Comparison of ENCODE assay signal across 1 cellular context in the genomic region with DNA sequence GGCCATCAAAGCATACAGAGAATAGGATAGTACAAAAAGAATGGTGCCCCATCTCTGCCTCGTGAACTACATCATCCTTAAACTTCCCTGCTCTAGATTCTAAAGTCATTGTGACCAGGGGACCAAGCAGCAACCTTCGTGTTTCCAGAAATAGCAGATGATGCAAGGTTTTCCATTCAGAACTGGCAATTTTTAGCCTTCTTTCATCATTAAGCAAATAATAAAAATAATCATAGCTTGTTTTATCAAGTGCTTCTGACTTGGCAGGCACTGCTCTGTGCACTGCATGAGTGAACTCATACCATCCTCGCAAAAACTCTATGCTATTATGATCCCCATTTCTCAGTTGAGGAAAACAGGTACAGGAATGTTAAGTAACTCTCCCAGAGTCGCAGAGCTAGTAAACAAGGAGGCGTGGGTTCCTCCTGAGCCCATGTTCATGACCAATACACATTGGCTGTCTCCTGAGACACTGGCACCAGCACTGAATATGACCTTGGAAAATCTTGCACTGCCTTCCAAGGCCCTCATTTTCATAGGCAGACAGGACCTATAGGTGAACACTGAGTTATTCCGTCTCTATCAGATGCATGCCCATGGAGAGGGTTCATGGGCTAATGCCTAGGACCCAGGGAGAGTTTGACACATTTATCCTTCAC.
TF ChIP-seq lines count a peak whose summit lies in the region.

No MANE protein-coding gene starts in this region.

TF ChIP-seq in GM23338, 12 proteins besides CTCF, POLR2A, EP300 and RAD21 (continued from another document):
- no peak for TF ChIP-seq ETS1 (IDR thresholded peaks at IDR 0.05)
- no peak for TF ChIP-seq ZNF331 (CRISPR knock-in tag; IDR thresholded peaks at IDR 0.05; ENCODE audit: low read depth)
- TF ChIP-seq EZH2phosphoT487 (IDR thresholded peaks at IDR 0.05; ENCODE audit: unreplicated experiment), result no peak
- no peak for TF ChIP-seq EZH2 (IDR thresholded peaks at IDR 0.05; ENCODE audit: low read depth, unreplicated experiment)
